In the genomic region with DNA sequence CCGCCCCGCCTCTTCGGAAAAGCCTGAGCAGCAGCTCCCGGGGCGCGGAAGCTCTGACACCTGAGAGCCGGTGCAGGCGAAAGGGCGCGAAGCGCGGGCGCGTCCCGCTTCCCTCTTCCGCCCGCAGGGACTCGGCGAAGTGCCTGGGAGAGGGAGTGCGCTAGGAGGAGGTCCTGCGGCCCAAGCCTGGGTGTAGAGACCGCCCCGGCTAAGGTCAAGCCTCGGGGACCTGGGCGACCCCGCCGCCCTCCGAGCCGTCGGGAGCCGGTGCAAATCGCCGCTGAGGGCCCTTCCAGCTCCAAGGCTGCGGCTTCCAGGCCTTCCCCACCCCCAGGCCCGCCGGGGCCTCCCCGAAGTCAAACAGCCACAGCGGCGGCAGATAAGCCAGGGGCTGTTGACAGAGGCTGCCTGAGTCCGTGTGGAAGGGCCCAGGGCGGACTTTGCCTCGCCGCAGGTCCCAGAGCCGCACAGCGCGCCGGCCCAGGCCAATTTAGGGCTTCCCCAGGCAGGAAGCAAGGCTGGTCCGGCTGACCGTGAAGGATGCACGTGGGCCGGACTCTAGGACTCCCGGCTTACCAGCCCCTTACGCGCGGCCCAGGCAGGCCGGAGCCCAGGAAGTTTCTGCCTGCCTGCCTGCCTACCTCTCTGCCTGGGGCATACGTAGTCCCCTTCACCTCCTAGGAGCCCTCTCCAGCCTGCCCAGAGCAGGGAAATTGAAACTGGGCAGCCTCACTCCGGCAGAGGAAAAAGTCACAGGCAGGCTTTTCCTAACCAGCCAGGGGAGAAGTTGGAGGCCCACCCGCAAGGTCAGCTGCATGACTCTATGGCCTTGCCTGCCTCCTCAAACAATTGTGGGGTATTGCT, we compare ENCODE assay signal across 8 cellular contexts. TPM values are rescaled to one million over a fixed set of nuclear protein-coding genes. Genes with fewer than 3 reads are reported as not detected.
DNase-seq lines count a peak whose midpoint lies in the region; ATAC-seq, FAIRE-seq and TF ChIP-seq lines count a peak whose summit lies in the region.
"Had no signal": no experiment of that assay in that cellular context is flagged by ENCODE, and none has a peak within 500 bp of the region (broad histone marks: within the 10 kb centered on the region; RNA-seq: fewer than 3 reads in every experiment).

No MANE protein-coding gene starts in this region.

- no peak for TF ChIP-seq POLR2A in GM18505 (IDR thresholded peaks at IDR 0.05; ENCODE audit: borderline replicate concordance, extremely low read depth, insufficient read depth, insufficient read length)

- H3K4me3 ChIP-seq in H7 (ENCODE audit: insufficient read depth, low read depth, low read length) (peak overlapping the region; percentile 27), ascending aorta (peak overlapping the region; percentile 80 to 87), small intestine (ENCODE audit: low read depth in 1 of 2, low read length in 2 of 2) (peak overlapping the region in 1 of 2 donors; percentile 77)

- H3K9me3 ChIP-seq in ascending aorta (no peaks in the 10 kb centered on the region), small intestine (ENCODE audit: control insufficient read depth, low read depth) (no peaks in the 10 kb centered on the region)

- H3K4me1 ChIP-seq in ascending aorta (peaks cover 12 to 25% of the 10 kb centered on the region in 2 donors), small intestine (ENCODE audit: control insufficient read depth in 2 of 2, insufficient read depth in 1 of 2, low read depth in 1 of 2, low read length in 1 of 2) (peaks cover 3 to 11% of the 10 kb centered on the region in 2 donors)

- H3K27ac ChIP-seq in ascending aorta (no peak overlapping the region), small intestine (ENCODE audit: low read depth in 1 of 2, low read length in 1 of 2) (peak overlapping the region; percentile 94 to 95)

- ATAC-seq in GM18505 (IDR thresholded peaks at IDR 0.05; ENCODE audit: unreplicated experiment) (no peak), HG02970 (IDR thresholded peaks at IDR 0.05; ENCODE audit: low FRiP score, unreplicated experiment) (no peak)

- H3K27me3 ChIP-seq in H7 (ENCODE audit: control insufficient read depth, insufficient read depth, low read length) = peaks cover 97% of the 10 kb centered on the region
- peaks cover 6% of the 10 kb centered on the region for H3K27me3 ChIP-seq in ascending aorta
- peaks cover 0 to 5% of the 10 kb centered on the region in 2 donors for H3K27me3 ChIP-seq in small intestine (ENCODE audit: control insufficient read depth in 2 of 2, insufficient read depth in 2 of 2, low read length in 2 of 2)

- no peak for TF ChIP-seq CTCF in ascending aorta (IDR thresholded peaks at IDR 0.05)

- FAIRE-seq in small intestine (lab: Jason Lieb, UNC) = no peak

- intact Hi-C loops in ascending aorta (cut with DNase I) = no loop called here

- WGBS in small intestine, 3 donors = 12 to 30% (median 15%) methylated on average over 46 to 59 of the region's 59 CpGs

- H3K36me3 ChIP-seq in H7 (replicated peaks; ENCODE audit: control insufficient read depth, insufficient read depth, low read length) (no peaks in the 10 kb centered on the region), ascending aorta (no peaks in the 10 kb centered on the region), small intestine (ENCODE audit: control insufficient read depth in 2 of 2, insufficient read depth in 2 of 2, low read length in 2 of 2) (no peaks in the 10 kb centered on the region)

- peak; percentile 88 for DNase-seq in H7
- no peak for DNase-seq in ascending aorta (ENCODE audit: low spot score in 2 of 2)
- peak; percentile 73 for DNase-seq in islet precursor cell
- peak; percentile 94 for DNase-seq in small intestine
- DNase-seq in NCI-H748 treated with DMSO at 0.1 percent for 48 hours (lab: John Stamatoyannopoulos, UW) = no peak
- DNase-seq: NCI-H2171 treated with DMSO at 0.1 percent for 48 hours had no signal

RNA-seq across cellular contexts. Expression of a gene that starts 2.3 kb away (rescaled TPM):
- total RNA-seq in H7 (2014; rRNA removed; shearing (Covaris generic)) = 0.07 and 0.52 TPM in 2 replicates
- total RNA-seq in ascending aorta = not detected
- 10 to 100 TPM; 30.3 to 93.9 (median 49.4) TPM for polyA plus RNA-seq in small intestine

RNA-seq across cellular contexts. Expression of a gene that starts 17.7 kb away (rescaled TPM):
- total RNA-seq in H7 (2014; rRNA removed; shearing (Covaris generic)) = 0.07 and 0.15 TPM in 2 replicates
- total RNA-seq in ascending aorta = not detected
- 10 to 100 TPM; 17.4 to 68.4 (median 48.4) TPM for polyA plus RNA-seq in small intestine

RNA-seq across cellular contexts. Expression of a gene that starts 48.1 kb away (rescaled TPM):
- total RNA-seq in H7 (2014; rRNA removed; shearing (Covaris generic)) = 65.5 and 77.7 TPM in 2 replicates
- total RNA-seq in ascending aorta = 59.4 TPM
- 10 to 100 TPM in 1 of 3 donors, 1 to 10 TPM in 2; 6.2 to 13.9 (median 6.5) TPM for polyA plus RNA-seq in small intestine

Comparison
In these comparisons a context has a peak if more than half of its experiments do, and no peak if none do; other contexts are left out.
1. DNase-seq: peak in H7 (single experiment), islet precursor cell (single experiment) and small intestine (single experiment); none in ascending aorta (0 of 2) and NCI-H748 treated with DMSO at 0.1 percent for 48 hours (single experiment).
2. H3K27ac ChIP-seq: peak in small intestine (2 of 2); none in ascending aorta (0 of 2).